8 cellular contexts compared by ENCODE assay signal in the genomic region with DNA sequence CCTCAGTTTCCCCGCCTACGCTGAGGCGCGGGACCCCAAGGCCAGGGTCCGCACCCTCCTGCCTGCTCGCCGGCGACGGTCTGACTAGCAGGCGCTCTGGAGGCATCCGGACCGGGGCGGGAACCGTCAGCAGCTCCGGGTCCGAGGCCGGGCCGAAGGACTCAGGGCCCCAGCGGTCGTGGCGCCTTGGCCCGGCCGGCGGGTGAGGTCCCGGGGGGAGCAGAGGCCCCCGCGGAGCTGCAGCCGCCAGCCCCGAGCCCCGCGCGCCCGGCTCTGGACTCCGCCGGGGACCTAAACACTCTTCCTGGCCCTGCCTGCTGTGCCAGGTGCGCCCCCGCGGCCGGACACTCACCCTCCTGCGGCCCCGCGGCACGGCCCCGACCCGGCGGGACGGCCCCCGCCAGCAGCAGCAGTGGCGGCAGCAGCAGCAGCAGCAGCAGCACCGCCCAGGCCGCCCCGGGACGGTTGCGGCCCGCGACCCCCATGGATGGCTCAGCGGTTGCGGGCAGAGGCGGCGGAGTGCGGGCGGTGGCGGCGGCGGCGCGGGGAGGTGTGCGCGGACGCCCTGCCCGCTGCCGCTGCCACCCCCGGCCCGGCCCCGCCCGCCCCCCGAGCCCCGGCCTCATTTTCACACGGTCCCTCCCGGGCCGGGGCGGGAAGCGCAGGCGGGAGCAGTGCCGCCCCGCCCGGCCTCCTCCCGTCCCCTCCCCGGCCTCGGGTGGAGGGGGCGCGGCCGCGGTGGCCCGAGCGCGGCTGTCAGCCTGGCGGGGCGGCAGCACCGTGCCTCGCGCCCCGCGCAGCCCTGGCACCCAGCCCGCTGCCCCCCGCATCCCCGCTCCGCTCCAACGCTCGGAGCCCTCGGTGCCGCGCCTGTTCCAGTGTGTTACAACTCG. TPM values are rescaled to one million over a fixed set of nuclear protein-coding genes. Genes with fewer than 3 reads are reported as not detected.
A peak's percentile ranks its signal among the peaks of the same experiment; 100 is the strongest.
DNase-seq lines count a peak whose midpoint lies in the region; ATAC-seq and TF ChIP-seq lines count a peak whose summit lies in the region.

TSS of gene SCUBE2 (minus strand) at position 556 of the 893 bp plus-strand sequence. CDS start at position 485, 71 bp downstream.

- peaks cover 0 to 24% (median 10%) of the 10 kb centered on the region in 3 donors for H3K4me1 ChIP-seq in esophagus squamous epithelium

- no peak for TF ChIP-seq POLR2A in esophagus squamous epithelium (IDR thresholded peaks at IDR 0.05)

- H3K4me3 ChIP-seq in BJ (ENCODE audit: low read depth, low read length) (peak within 1 kb of the TSS; percentile 37), esophagus squamous epithelium (peak within 1 kb of the TSS; percentile 34 to 75 (median 51))

- no peak within 1 kb of the TSS for H3K27ac ChIP-seq in esophagus squamous epithelium

- TF ChIP-seq CTCF in BJ (IDR thresholded peaks at IDR 0.05; ENCODE audit: insufficient read depth, low read depth, low read length) (no peak), esophagus squamous epithelium (IDR thresholded peaks at IDR 0.05) (no peak), neural crest cell (conservative IDR thresholded peaks at IDR 0.05) (no peak)

- H3K27ac Mint-ChIP-seq in neural crest cell (ENCODE audit: unreplicated experiment) = no peak within 1 kb of the TSS

- POLR2A ChIA-PET in BJ (lab: Charles Lee) = no interaction called here

- H3K36me3 Mint-ChIP-seq in neural crest cell (ENCODE audit: low read depth) = no peaks in the 10 kb centered on the region

- peaks cover 3% of the 10 kb centered on the region for H3K9me3 Mint-ChIP-seq in neural crest cell

- no peak for ATAC-seq in GM19351 (IDR thresholded peaks at IDR 0.05; ENCODE audit: unreplicated experiment)

- CTCF ChIA-PET in BJ (lab: Yijun Ruan, JAX) = interaction anchor here (1.5 to 2.3 kb wide), 3 partner anchors 12 to 75 kb away, joined by 3 to 8 read pairs (median 3); no protein-coding TSS in a partner anchor

- peak within 1 kb of the TSS; percentile 85 for H3K4me3 Mint-ChIP-seq in neural crest cell

- H3K9me3 ChIP-seq in esophagus squamous epithelium = no peaks in the 10 kb centered on the region

- H3K36me3 ChIP-seq in BJ (ENCODE audit: control insufficient read depth, insufficient read depth, low read length) = no peaks in the 10 kb centered on the region
- H3K36me3 ChIP-seq in esophagus squamous epithelium = no peaks in the 10 kb centered on the region

- H3K27me3 ChIP-seq in BJ (ENCODE audit: control insufficient read depth, insufficient read depth, low read length) (peaks cover 3% of the 10 kb centered on the region; the same call in 1 of the 2 replicates), esophagus squamous epithelium (peaks cover 0 to 41% (median 0%) of the 10 kb centered on the region in 4 donors)

- WGBS in esophagus squamous epithelium, 2 donors = 0% methylated on average over 2 of the region's 114 CpGs; no CpG with 5 or more reads in 1 of the 2 donors

- intact Hi-C loops in esophagus squamous epithelium (cut with DNase I) = no loop called here

- peaks cover 23% of the 10 kb centered on the region for H3K4me1 Mint-ChIP-seq in neural crest cell

- DNase-seq in BJ (ENCODE audit: low read depth) (no peak), NCI-H69 (lab: John Stamatoyannopoulos, UW) (peak; percentile 55), esophagus squamous epithelium (lab: John Stamatoyannopoulos, UW) (no peak), neural crest cell (ENCODE audit: low read depth, low spot score) (no peak), HPDE6-E6E7 (ENCODE audit: extremely low spot score) (no peak), NCI-H526 treated with DMSO at 0.1 percent for 48 hours (lab: John Stamatoyannopoulos, UW) (no peak), Ammon's horn (ENCODE audit: low spot score) (no peak)

- H3K27me3 Mint-ChIP-seq in neural crest cell (ENCODE audit: low read depth) = peaks cover 44% of the 10 kb centered on the region

RNA-seq across cellular contexts. Expression of gene SCUBE2, which starts in this region (rescaled TPM):
- 1.4 and 2.0 TPM in 2 replicates for polyA plus RNA-seq in BJ (2011; rRNA removed)
- 2.5 and 2.7 TPM in 2 replicates for polyA minus RNA-seq in BJ (2011; rRNA and poly(A)+ RNA removed)
- total RNA-seq in esophagus squamous epithelium (1 to 10 TPM in 3 of 4 donors, under 1 TPM in 1; 0.97 to 4.9 (median 3.8) TPM), neural crest cell (7.5 and 11.0 TPM in 2 replicates)
